In genomic region chr7:96921771-96922170, GRCh38 we compare ENCODE assay signal across 16 cellular contexts.
"Had no signal": no experiment of that assay in that cellular context is flagged by ENCODE, and none has a peak within 500 bp of the region (broad histone marks: within the 10 kb centered on the region; RNA-seq: fewer than 3 reads in every experiment).

No MANE protein-coding gene starts in this region.

- H3K27ac Mint-ChIP-seq: naive thymus-derived CD4-positive, alpha-beta T cell had no signal

- H3K36me3 Mint-ChIP-seq: naive thymus-derived CD4-positive, alpha-beta T cell; type B pancreatic cell had no signal

- H3K27ac ChIP-seq: heart left ventricle, ovary, right atrium auricular region, sigmoid colon, stomach had no signal

- H3K27me3 ChIP-seq: ovary, right atrium auricular region, sigmoid colon had no signal

- H3K36me3 ChIP-seq: heart left ventricle, ovary, right atrium auricular region, sigmoid colon, stomach had no signal

- H3K9me3 ChIP-seq: ovary, right atrium auricular region, sigmoid colon, stomach had no signal

- ATAC-seq: heart left ventricle; naive thymus-derived CD4-positive, alpha-beta T cell had no signal

- H3K9me3 Mint-ChIP-seq: naive thymus-derived CD4-positive, alpha-beta T cell; neural crest cell had no signal

- H3K4me1 Mint-ChIP-seq: naive thymus-derived CD4-positive, alpha-beta T cell; neural crest cell had no signal

- H3K4me3 ChIP-seq: heart left ventricle, ovary, right atrium auricular region, sigmoid colon, skin epidermis, stomach had no signal

- DNase-seq: effector memory CD4-positive, alpha-beta T cell; heart left ventricle; hippocampal formation; kidney glomerular epithelial cell; naive thymus-derived CD4-positive, alpha-beta T cell; nucleus accumbens; ovary; sigmoid colon; stimulated activated CD4-positive, alpha-beta T cell treated with anti-CD3 and anti-CD28 coated beads, Interleukin-12 subunit alpha, Interleukin-12 subunit beta, amount 100 ng/mL, for 4 hours; stimulated activated naive CD4-positive, alpha-beta T cell; stomach; substantia nigra had no signal

- H3K4me3 Mint-ChIP-seq: naive thymus-derived CD4-positive, alpha-beta T cell; neural crest cell had no signal

- H3K4me1 ChIP-seq: heart left ventricle, right atrium auricular region, sigmoid colon, stomach had no signal
